In genomic region chr10:70174058-70174741, GRCh38 we compare ENCODE assay signal across 1 cellular context.
TF ChIP-seq lines count a peak whose summit lies in the region.

No MANE protein-coding gene starts in this region.

TF ChIP-seq in HepG2, 621 proteins besides CTCF, POLR2A, EP300 and RAD21 (continued from another document and continues in another):
- TF ChIP-seq ZNF784 (CRISPR knock-in tag; IDR thresholded peaks at IDR 0.05; ENCODE audit: borderline replicate concordance) = no peak
- no peak for TF ChIP-seq KLF12 (CRISPR knock-in tag; IDR thresholded peaks at IDR 0.05; ENCODE audit: borderline replicate concordance)
- TF ChIP-seq SMYD3 (CRISPR knock-in tag; IDR thresholded peaks at IDR 0.05) = no peak
- no peak for TF ChIP-seq SNAI1 (CRISPR knock-in tag; IDR thresholded peaks at IDR 0.05; ENCODE audit: borderline replicate concordance)
- TF ChIP-seq ZNF331 (CRISPR knock-in tag; IDR thresholded peaks at IDR 0.05) = 0 out of 2 replicates have a peak, but pooled peaks have one; percentile 45
- TF ChIP-seq DNMT1 (CRISPR knock-in tag; IDR thresholded peaks at IDR 0.05) = no peak
- TF ChIP-seq NCOA1 (CRISPR knock-in tag; IDR thresholded peaks at IDR 0.05) = no peak
- no peak; the same call in 1 of the 2 replicates for TF ChIP-seq FOXK1 (CRISPR knock-in tag; IDR thresholded peaks at IDR 0.05; ENCODE audit: borderline replicate concordance, low read depth)
- TF ChIP-seq TCF7L2 (IDR thresholded peaks at IDR 0.05; ENCODE audit: low read depth, low read length) = no peak
- TF ChIP-seq ZNF350 (CRISPR knock-in tag; IDR thresholded peaks at IDR 0.05; ENCODE audit: borderline replicate concordance, low read depth) = 0 out of 2 replicates have a peak, but pooled peaks have one; percentile 52
- TF ChIP-seq ZNF639 (CRISPR knock-in tag; conservative IDR thresholded peaks at IDR 0.05) = no peak
- TF ChIP-seq SMAD1 (CRISPR knock-in tag; IDR thresholded peaks at IDR 0.05; ENCODE audit: borderline replicate concordance, low read depth) = no peak
- peak; percentile 55; the same call in 1 of the 2 replicates for TF ChIP-seq IRF2 (CRISPR knock-in tag; IDR thresholded peaks at IDR 0.05)
- peak; percentile 39; the same call in 1 of the 2 replicates for TF ChIP-seq HOXA3 (CRISPR knock-in tag; IDR thresholded peaks at IDR 0.05)
- no peak for TF ChIP-seq MLXIP (CRISPR knock-in tag; IDR thresholded peaks at IDR 0.05; ENCODE audit: borderline replicate concordance)
- no peak for TF ChIP-seq PBX3 (CRISPR knock-in tag; IDR thresholded peaks at IDR 0.05; ENCODE audit: borderline replicate concordance)
- TF ChIP-seq ZZZ3 (CRISPR knock-in tag; IDR thresholded peaks at IDR 0.05; ENCODE audit: borderline replicate concordance) = peak; percentile 44; the same call in 1 of the 2 replicates
- peak; percentile 60; the same call in 1 of the 2 replicates for TF ChIP-seq TAF1 (CRISPR knock-in tag; IDR thresholded peaks at IDR 0.05)
- no peak for TF ChIP-seq MYC (CRISPR knock-in tag; IDR thresholded peaks at IDR 0.05; ENCODE audit: borderline replicate concordance)
- no peak for TF ChIP-seq NBN (conservative IDR thresholded peaks at IDR 0.05)
- no peak for TF ChIP-seq JARID2 (CRISPR knock-in tag; IDR thresholded peaks at IDR 0.05; ENCODE audit: insufficient replicate concordance)
- TF ChIP-seq ZHX2 (IDR thresholded peaks at IDR 0.05; ENCODE audit: low read depth) = no peak
- TF ChIP-seq ZHX2 (CRISPR knock-in tag; IDR thresholded peaks at IDR 0.05; ENCODE audit: borderline replicate concordance) = no peak
- peak; percentile 71; the same call in 1 of the 2 replicates for TF ChIP-seq GATAD2A (CRISPR knock-in tag; IDR thresholded peaks at IDR 0.05)
- no peak for TF ChIP-seq ZNF678 (CRISPR knock-in tag; IDR thresholded peaks at IDR 0.05)
- TF ChIP-seq FOXP1 (IDR thresholded peaks at IDR 0.05) = no peak
- peak; percentile 44 for TF ChIP-seq FOXP1 (CRISPR knock-in tag; IDR thresholded peaks at IDR 0.05)
- TF ChIP-seq THAP8 (CRISPR knock-in tag; IDR thresholded peaks at IDR 0.05; ENCODE audit: borderline replicate concordance) = no peak
- TF ChIP-seq CREBL2 (CRISPR knock-in tag; IDR thresholded peaks at IDR 0.05; ENCODE audit: borderline replicate concordance) = no peak
- no peak for TF ChIP-seq HNRNPUL1 (IDR thresholded peaks at IDR 0.05; ENCODE audit: low read depth, low read length)
- 0 out of 2 replicates have a peak, but pooled peaks have one; percentile 12 for TF ChIP-seq ZHX1 (CRISPR knock-in tag; IDR thresholded peaks at IDR 0.05; ENCODE audit: low read depth)
- no peak for TF ChIP-seq RFX3 (CRISPR knock-in tag; IDR thresholded peaks at IDR 0.05)
- TF ChIP-seq HMGA1 (CRISPR knock-in tag; conservative IDR thresholded peaks at IDR 0.05) = no peak
- TF ChIP-seq ZGPAT (CRISPR knock-in tag; IDR thresholded peaks at IDR 0.05) = peak; percentile 62; the same call in 1 of the 2 replicates
- peak; percentile 87 for TF ChIP-seq ELF4 (CRISPR knock-in tag; IDR thresholded peaks at IDR 0.05; ENCODE audit: borderline replicate concordance)
- no peak for TF ChIP-seq ZNF496 (CRISPR knock-in tag; IDR thresholded peaks at IDR 0.05; ENCODE audit: insufficient replicate concordance)
- TF ChIP-seq ZBTB10 (CRISPR knock-in tag; IDR thresholded peaks at IDR 0.05; ENCODE audit: borderline replicate concordance) = 0 out of 2 replicates have a peak, but pooled peaks have one; percentile 29
